ENCODE assay signal across 30 cellular contexts in the genomic region with DNA sequence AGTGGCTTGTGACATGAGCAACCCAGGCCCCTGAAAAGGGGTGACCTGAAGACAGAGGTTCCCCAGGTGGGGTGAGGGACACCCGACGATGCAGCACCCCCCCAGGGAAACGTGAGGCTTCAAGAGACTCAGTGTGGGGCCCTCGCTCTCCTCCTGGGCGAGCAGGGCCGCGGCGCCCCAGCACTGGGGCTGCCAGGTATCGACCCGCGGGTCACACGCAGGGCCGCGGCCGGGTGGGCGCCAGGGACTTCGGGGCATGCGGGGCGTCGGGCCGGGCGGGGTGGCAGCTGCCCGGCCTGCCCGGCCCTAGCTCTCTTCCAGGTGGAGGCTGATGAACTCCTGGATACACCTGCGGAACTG.
"Had no signal": no experiment of that assay in that cellular context is flagged by ENCODE, and none has a peak within 500 bp of the region (broad histone marks: within the 10 kb centered on the region; RNA-seq: fewer than 3 reads in every experiment).

No MANE protein-coding gene starts in this region.

- H3K27me3 ChIP-seq: brain microvascular endothelial cell had no signal

- DNase-seq: activated CD4-positive, alpha-beta T cell treated with anti-CD3 and anti-CD28 coated beads, Interleukin-2, amount 10 ng/mL, durations not matched to agents 24 days and 14 days; activated CD4-positive, alpha-beta T cell treated with anti-CD3 and anti-CD28 coated beads, Interleukin-2, amount 50 U/mL, for 4 hours; activated CD8-positive, alpha-beta T cell treated with anti-CD3 and anti-CD28 coated beads for 36 hours; activated effector memory CD4-positive, alpha-beta T cell treated with anti-CD3 and anti-CD28 coated beads, Interleukin-2, amount 50 U/mL, for 16 hours; activated naive CD4-positive, alpha-beta T cell; activated naive CD4-positive, alpha-beta T cell treated with anti-CD3 and anti-CD28 coated beads, Interleukin-2, amount 50 U/mL, for 16 hours; activated naive CD8-positive, alpha-beta T cell treated with anti-CD3 and anti-CD28 coated beads for 36 hours; activated T-cell treated with anti-CD3 and anti-CD28 coated beads, Interleukin-2, amount 50 U/mL, for 1 hour; activated T-cell treated with anti-CD3 and anti-CD28 coated beads, Interleukin-2, amount 50 U/mL, for 72 hours; amniotic stem cell; aorta; brain microvascular endothelial cell; NCI-H1092 treated with DMSO at 0.1 percent for 48 hours; NCI-H1417; NCI-H146; NCI-H187; NCI-H2029 treated with DMSO at 0.1 percent for 48 hours; NCI-H226; NCI-H446 treated with DMSO at 0.1 percent for 48 hours; NCI-H524; NCI-H69; NCI-H82; RPMI8226; SW 1271; T-helper 1 cell; T-helper 2 cell; T-helper 9 cell; WERI-Rb-1 had no signal

- ATAC-seq: activated CD8-positive, alpha-beta T cell treated with anti-CD3 and anti-CD28 coated beads for 36 hours; activated T-helper 17 cell treated with anti-CD3 and anti-CD28 coated beads, Interleukin-2, amount 50 U/mL, for 72 hours; Right ventricle myocardium inferior had no signal

- H3K27ac ChIP-seq: brain microvascular endothelial cell, WERI-Rb-1 had no signal
